Comparison of ENCODE assay signal across 20 cellular contexts in genomic region chr19:29387586-29387985, GRCh38.
"Had no signal": no experiment of that assay in that cellular context is flagged by ENCODE, and none has a peak within 500 bp of the region (broad histone marks: within the 10 kb centered on the region; RNA-seq: fewer than 3 reads in every experiment).

No MANE protein-coding gene starts in this region.

- H3K4me3 ChIP-seq: K562 had no signal

- H3K27ac ChIP-seq: KMS-11 had no signal

- H3K4me2 ChIP-seq: KMS-11 had no signal

- DNase-seq: Kasumi-1, MM.1S, NCI-H1048, NCI-H1105, NCI-H1417, NCI-H1436 treated with DMSO at 0.1 percent for 48 hours, NCI-H1694, NCI-H187 treated with DMSO at 0.1 percent for 48 hours, NCI-H2029 treated with DMSO at 0.1 percent for 48 hours, NCI-H2107, NCI-H2227 treated with DMSO at 0.1 percent for 48 hours, NCI-H524, NCI-H69, NCI-H774, Right ventricle myocardium superior, RPMI8226 had no signal

- FAIRE-seq: HTR-8/SVneo, K562, RCC 7860 had no signal

- H3K9ac ChIP-seq: KMS-11 had no signal
